Comparison of ENCODE assay signal across 1 cellular context in the genomic region with DNA sequence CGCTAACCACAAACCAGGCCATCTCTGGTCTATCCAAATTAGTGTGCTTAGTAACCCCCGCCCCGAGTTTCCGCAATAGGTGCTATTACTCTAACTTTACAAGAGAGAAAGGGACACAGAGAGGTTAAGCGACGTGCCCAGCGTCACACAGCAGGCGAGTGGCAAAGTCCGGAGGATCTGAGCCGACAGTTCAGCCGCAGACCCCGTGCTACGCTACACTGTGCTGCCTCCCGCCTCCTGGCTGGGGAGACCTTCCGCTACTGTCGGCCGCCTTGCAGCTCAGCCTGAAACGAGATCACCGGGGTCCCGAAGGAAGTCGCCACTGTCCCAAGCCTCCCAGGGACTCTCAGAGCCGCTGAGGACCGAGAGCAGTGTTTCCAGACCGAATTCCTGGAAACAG.
TF ChIP-seq lines count a peak whose summit lies in the region.

No MANE protein-coding gene starts in this region.

TF ChIP-seq in HEK293, 187 proteins besides CTCF, POLR2A, EP300 and RAD21 (continued from another document):
- TF ChIP-seq, protein P1, sequence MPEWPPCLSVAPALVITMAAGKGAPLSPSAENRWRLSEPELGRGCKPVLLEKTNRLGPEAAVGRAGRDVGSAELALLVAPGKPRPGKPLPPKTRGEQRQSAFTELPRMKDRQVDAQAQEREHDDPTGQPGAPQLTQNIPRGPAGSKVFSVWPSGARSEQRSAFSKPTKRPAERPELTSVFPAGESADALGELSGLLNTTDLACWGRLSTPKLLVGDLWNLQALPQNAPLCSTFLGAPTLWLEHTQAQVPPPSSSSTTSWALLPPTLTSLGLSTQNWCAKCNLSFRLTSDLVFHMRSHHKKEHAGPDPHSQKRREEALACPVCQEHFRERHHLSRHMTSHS (tag by site-specific recombination; IDR thresholded peaks at IDR 0.05) = no peak
- TF ChIP-seq KLF10 (tag by site-specific recombination; IDR thresholded peaks at IDR 0.05) (no peak), ZNF10 (tag by site-specific recombination; IDR thresholded peaks at IDR 0.05) (no peak), ZNF23 (tag by site-specific recombination; IDR thresholded peaks at IDR 0.05; ENCODE audit: borderline replicate concordance) (no peak), ZNF138 (tag by site-specific recombination; IDR thresholded peaks at IDR 0.05; ENCODE audit: borderline replicate concordance) (no peak)
- TF ChIP-seq, protein P2, sequence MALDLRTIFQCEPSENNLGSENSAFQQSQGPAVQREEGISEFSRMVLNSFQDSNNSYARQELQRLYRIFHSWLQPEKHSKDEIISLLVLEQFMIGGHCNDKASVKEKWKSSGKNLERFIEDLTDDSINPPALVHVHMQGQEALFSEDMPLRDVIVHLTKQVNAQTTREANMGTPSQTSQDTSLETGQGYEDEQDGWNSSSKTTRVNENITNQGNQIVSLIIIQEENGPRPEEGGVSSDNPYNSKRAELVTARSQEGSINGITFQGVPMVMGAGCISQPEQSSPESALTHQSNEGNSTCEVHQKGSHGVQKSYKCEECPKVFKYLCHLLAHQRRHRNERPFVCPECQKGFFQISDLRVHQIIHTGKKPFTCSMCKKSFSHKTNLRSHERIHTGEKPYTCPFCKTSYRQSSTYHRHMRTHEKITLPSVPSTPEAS (tag by site-specific recombination; IDR thresholded peaks at IDR 0.05) = no peak
- TF ChIP-seq, protein P3, sequence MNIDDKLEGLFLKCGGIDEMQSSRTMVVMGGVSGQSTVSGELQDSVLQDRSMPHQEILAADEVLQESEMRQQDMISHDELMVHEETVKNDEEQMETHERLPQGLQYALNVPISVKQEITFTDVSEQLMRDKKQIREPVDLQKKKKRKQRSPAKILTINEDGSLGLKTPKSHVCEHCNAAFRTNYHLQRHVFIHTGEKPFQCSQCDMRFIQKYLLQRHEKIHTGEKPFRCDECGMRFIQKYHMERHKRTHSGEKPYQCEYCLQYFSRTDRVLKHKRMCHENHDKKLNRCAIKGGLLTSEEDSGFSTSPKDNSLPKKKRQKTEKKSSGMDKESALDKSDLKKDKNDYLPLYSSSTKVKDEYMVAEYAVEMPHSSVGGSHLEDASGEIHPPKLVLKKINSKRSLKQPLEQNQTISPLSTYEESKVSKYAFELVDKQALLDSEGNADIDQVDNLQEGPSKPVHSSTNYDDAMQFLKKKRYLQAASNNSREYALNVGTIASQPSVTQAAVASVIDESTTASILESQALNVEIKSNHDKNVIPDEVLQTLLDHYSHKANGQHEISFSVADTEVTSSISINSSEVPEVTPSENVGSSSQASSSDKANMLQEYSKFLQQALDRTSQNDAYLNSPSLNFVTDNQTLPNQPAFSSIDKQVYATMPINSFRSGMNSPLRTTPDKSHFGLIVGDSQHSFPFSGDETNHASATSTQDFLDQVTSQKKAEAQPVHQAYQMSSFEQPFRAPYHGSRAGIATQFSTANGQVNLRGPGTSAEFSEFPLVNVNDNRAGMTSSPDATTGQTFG (tag by site-specific recombination; IDR thresholded peaks at IDR 0.05; ENCODE audit: borderline replicate concordance) = no peak
- TF ChIP-seq, protein P4, sequence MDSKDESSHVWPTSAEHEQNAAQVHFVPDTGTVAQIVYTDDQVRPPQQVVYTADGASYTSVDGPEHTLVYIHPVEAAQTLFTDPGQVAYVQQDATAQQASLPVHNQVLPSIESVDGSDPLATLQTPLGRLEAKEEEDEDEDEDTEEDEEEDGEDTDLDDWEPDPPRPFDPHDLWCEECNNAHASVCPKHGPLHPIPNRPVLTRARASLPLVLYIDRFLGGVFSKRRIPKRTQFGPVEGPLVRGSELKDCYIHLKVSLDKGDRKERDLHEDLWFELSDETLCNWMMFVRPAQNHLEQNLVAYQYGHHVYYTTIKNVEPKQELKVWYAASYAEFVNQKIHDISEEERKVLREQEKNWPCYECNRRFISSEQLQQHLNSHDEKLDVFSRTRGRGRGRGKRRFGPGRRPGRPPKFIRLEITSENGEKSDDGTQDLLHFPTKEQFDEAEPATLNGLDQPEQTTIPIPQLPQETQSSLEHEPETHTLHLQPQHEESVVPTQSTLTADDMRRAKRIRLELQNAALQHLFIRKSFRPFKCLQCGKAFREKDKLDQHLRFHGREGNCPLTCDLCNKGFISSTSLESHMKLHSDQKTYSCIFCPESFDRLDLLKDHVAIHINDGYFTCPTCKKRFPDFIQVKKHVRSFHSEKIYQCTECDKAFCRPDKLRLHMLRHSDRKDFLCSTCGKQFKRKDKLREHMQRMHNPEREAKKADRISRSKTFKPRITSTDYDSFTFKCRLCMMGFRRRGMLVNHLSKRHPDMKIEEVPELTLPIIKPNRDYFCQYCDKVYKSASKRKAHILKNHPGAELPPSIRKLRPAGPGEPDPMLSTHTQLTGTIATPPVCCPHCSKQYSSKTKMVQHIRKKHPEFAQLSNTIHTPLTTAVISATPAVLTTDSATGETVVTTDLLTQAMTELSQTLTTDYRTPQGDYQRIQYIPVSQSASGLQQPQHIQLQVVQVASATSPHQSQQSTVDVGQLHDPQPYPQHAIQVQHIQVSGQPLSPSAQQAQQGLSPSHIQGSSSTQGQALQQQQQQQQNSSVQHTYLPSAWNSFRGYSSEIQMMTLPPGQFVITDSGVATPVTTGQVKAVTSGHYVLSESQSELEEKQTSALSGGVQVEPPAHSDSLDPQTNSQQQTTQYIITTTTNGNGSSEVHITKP (tag by site-specific recombination; IDR thresholded peaks at IDR 0.05) = no peak
